Comparison of ENCODE assay signal across 14 cellular contexts in genomic region chr22:32407332-32407731, GRCh38. TPM values are rescaled to one million over a fixed set of nuclear protein-coding genes. Genes with fewer than 3 reads are reported as not detected.
DNase-seq lines count a peak whose midpoint lies in the region; ATAC-seq and TF ChIP-seq lines count a peak whose summit lies in the region.
"Had no signal": no experiment of that assay in that cellular context is flagged by ENCODE, and none has a peak within 500 bp of the region (broad histone marks: within the 10 kb centered on the region; RNA-seq: fewer than 3 reads in every experiment).

No MANE protein-coding gene starts in this region.

- H3K36me3 Mint-ChIP-seq in natural killer cell treated with Interleukin-12 subunit alpha and Interleukin-12 subunit beta and Interleukin-15 and Interleukin-18, amount 100 ng/mL, for 72 hours, result peaks cover 44% of the 10 kb centered on the region
- H3K36me3 Mint-ChIP-seq in natural killer cell, result no peaks in the 10 kb centered on the region
- peaks cover 80% of the 10 kb centered on the region for H3K36me3 Mint-ChIP-seq in activated B cell treated with CpG ODN at 0.5 μM for 24 hours (ENCODE audit: low read depth)

- peaks cover 23 to 35% of the 10 kb centered on the region in 2 donors for H3K4me1 Mint-ChIP-seq in natural killer cell treated with Interleukin-12 subunit alpha and Interleukin-12 subunit beta and Interleukin-15 and Interleukin-18, amount 100 ng/mL, for 72 hours (ENCODE audit: low read depth in 2 of 2)
- peaks cover 37 to 45% of the 10 kb centered on the region in 2 donors for H3K4me1 Mint-ChIP-seq in natural killer cell
- peaks cover 59% of the 10 kb centered on the region for H3K4me1 Mint-ChIP-seq in activated B cell treated with CpG ODN at 0.5 μM for 24 hours

- intact Hi-C loops in natural killer cell (cut with micrococcal nuclease) (no loop called here), activated B cell treated with CpG ODN at 0.5 μM for 24 hours (cut with micrococcal nuclease) (loop anchor here (1.0 to 5.0 kb wide), 3 partner anchors 68 to 865 kb away; no protein-coding TSS in a partner anchor)

- no peaks in the 10 kb centered on the region for H3K27me3 Mint-ChIP-seq in natural killer cell treated with Interleukin-12 subunit alpha and Interleukin-12 subunit beta and Interleukin-15 and Interleukin-18, amount 100 ng/mL, for 72 hours
- no peaks in the 10 kb centered on the region for H3K27me3 Mint-ChIP-seq in natural killer cell (ENCODE audit: low read depth in 2 of 2)
- no peaks in the 10 kb centered on the region for H3K27me3 Mint-ChIP-seq in activated B cell treated with CpG ODN at 0.5 μM for 24 hours

- no peak overlapping the region for H3K27ac Mint-ChIP-seq in natural killer cell treated with Interleukin-12 subunit alpha and Interleukin-12 subunit beta and Interleukin-15 and Interleukin-18, amount 100 ng/mL, for 72 hours
- no peak overlapping the region for H3K27ac Mint-ChIP-seq in natural killer cell
- H3K27ac Mint-ChIP-seq in activated B cell treated with CpG ODN at 0.5 μM for 24 hours, result peak overlapping the region; percentile 84

- H3K9me3 Mint-ChIP-seq in natural killer cell treated with Interleukin-12 subunit alpha and Interleukin-12 subunit beta and Interleukin-15 and Interleukin-18, amount 100 ng/mL, for 72 hours, result no peaks in the 10 kb centered on the region
- H3K9me3 Mint-ChIP-seq in natural killer cell, result no peaks in the 10 kb centered on the region
- no peaks in the 10 kb centered on the region for H3K9me3 Mint-ChIP-seq in activated B cell treated with CpG ODN at 0.5 μM for 24 hours

- no peak overlapping the region for H3K27ac ChIP-seq in effector memory CD4-positive, alpha-beta T cell (ENCODE audit: insufficient read depth, low read length, poor library complexity, severe bottlenecking)

- TF ChIP-seq CTCF in natural killer cell (IDR thresholded peaks at IDR 0.05) (no peak), activated B cell treated with CpG ODN at 0.5 μM for 24 hours (IDR thresholded peaks at IDR 0.05) (no peak)

- H3K4me1 ChIP-seq in effector memory CD4-positive, alpha-beta T cell (ENCODE audit: control insufficient read depth, insufficient read depth, low read length, poor library complexity, severe bottlenecking), result peaks cover 10% of the 10 kb centered on the region

- CTCF ChIA-PET in activated B cell treated with CpG ODN at 0.5 μM for 24 hours (lab: Charles Lee), result no interaction called here

- H3K36me3 ChIP-seq in effector memory CD4-positive, alpha-beta T cell (ENCODE audit: control insufficient read depth, insufficient read depth, low read length), result peaks cover 40% of the 10 kb centered on the region

- no peak for ATAC-seq in natural killer cell treated with Interleukin-12 subunit alpha and Interleukin-12 subunit beta and Interleukin-15 and Interleukin-18, amount 100 ng/mL, for 72 hours
- ATAC-seq in natural killer cell (no peak), HG03139 (IDR thresholded peaks at IDR 0.05; ENCODE audit: unreplicated experiment) (peak; percentile 49), activated B cell treated with CpG ODN at 0.5 μM for 24 hours (ENCODE audit: low read depth) (peak; percentile 78)

- no peak overlapping the region for H3K4me3 ChIP-seq in effector memory CD4-positive, alpha-beta T cell (ENCODE audit: insufficient read depth, low read depth, low read length, poor library complexity, severe bottlenecking)

- POLR2A ChIA-PET in activated B cell treated with CpG ODN at 0.5 μM for 24 hours (lab: Charles Lee), result no interaction called here

- H3K9me3 ChIP-seq in effector memory CD4-positive, alpha-beta T cell (ENCODE audit: control insufficient read depth, low read length), result no peaks in the 10 kb centered on the region

- H3K27me3 ChIP-seq in effector memory CD4-positive, alpha-beta T cell (replicated peaks; ENCODE audit: control insufficient read depth, insufficient read depth, low read length, poor library complexity, severe bottlenecking), result no peaks in the 10 kb centered on the region

- DNase-seq in natural killer cell treated with Interleukin-12 subunit alpha and Interleukin-12 subunit beta and Interleukin-15 and Interleukin-18, amount 100 ng/mL, for 72 hours (ENCODE audit: low spot score), result no peak
- DNase-seq in natural killer cell, result no peak
- no peak for DNase-seq in activated B cell treated with CpG ODN at 0.5 μM for 24 hours
- DNase-seq in effector memory CD4-positive, alpha-beta T cell, result no peak
- DNase-seq in SHP77 treated with DMSO at 0.1 percent for 48 hours (lab: John Stamatoyannopoulos, UW), result no peak
- no peak for DNase-seq in mesenteric fat pad (ENCODE audit: low spot score)
- no peak for DNase-seq in SKM-1 treated with dmso at 0.1 percent for 144 hours (lab: John Stamatoyannopoulos, UW; ENCODE audit: unreplicated experiment)
- DNase-seq: activated CD4-positive, CD25-positive, alpha-beta regulatory T cell; IMR-90 had no signal

- peak overlapping the region; percentile 29 for H3K4me3 Mint-ChIP-seq in natural killer cell treated with Interleukin-12 subunit alpha and Interleukin-12 subunit beta and Interleukin-15 and Interleukin-18, amount 100 ng/mL, for 72 hours
- H3K4me3 Mint-ChIP-seq in natural killer cell (no peak overlapping the region), activated B cell treated with CpG ODN at 0.5 μM for 24 hours (peak overlapping the region; percentile 47)

RNA-seq across cellular contexts. Expression of gene RTCB, which starts 4.7 kb away (rescaled TPM):
- 100 to 1,000 TPM in 1 of 2 donors, 10 to 100 TPM in 1; 85.2 to 114 TPM for total RNA-seq in natural killer cell treated with Interleukin-12 subunit alpha and Interleukin-12 subunit beta and Interleukin-15 and Interleukin-18, amount 100 ng/mL, for 72 hours
- total RNA-seq in natural killer cell (10 to 100 TPM; 44.3 to 53.2 (median 46.6) TPM), activated B cell treated with CpG ODN at 0.5 μM for 24 hours (112 and 119 TPM in 2 replicates), mesenteric fat pad (55.1 TPM)

RNA-seq across cellular contexts. Expression of gene RFPL3, which starts 49.7 kb away (rescaled TPM):
- total RNA-seq in natural killer cell treated with Interleukin-12 subunit alpha and Interleukin-12 subunit beta and Interleukin-15 and Interleukin-18, amount 100 ng/mL, for 72 hours, result not detected
- not detected for total RNA-seq in natural killer cell
- not detected in 2 replicates for total RNA-seq in activated B cell treated with CpG ODN at 0.5 μM for 24 hours
- total RNA-seq in mesenteric fat pad, result not detected
- total RNA-seq: Daoy, dermis microvascular lymphatic vessel endothelial cell, fibroblast of villous mesenchyme, IMR-90, kidney epithelial cell had no signal

RNA-seq across cellular contexts. Expression of gene BPIFC, which starts 56.9 kb away (rescaled TPM):
- total RNA-seq in natural killer cell treated with Interleukin-12 subunit alpha and Interleukin-12 subunit beta and Interleukin-15 and Interleukin-18, amount 100 ng/mL, for 72 hours, result not detected
- total RNA-seq in natural killer cell (not detected), activated B cell treated with CpG ODN at 0.5 μM for 24 hours (not detected in 2 replicates), mesenteric fat pad (not detected)
- total RNA-seq: dermis microvascular lymphatic vessel endothelial cell, fibroblast of villous mesenchyme, IMR-90, kidney epithelial cell had no signal

Comparison
In these comparisons a context has a peak if more than half of its experiments do, and no peak if none do; other contexts are left out.
1. ATAC-seq: peak in HG03139 (single experiment) and activated B cell treated with CpG ODN at 0.5 μM for 24 hours (single experiment); none in natural killer cell treated with Interleukin-12 subunit alpha and Interleukin-12 subunit beta and Interleukin-15 and Interleukin-18, amount 100 ng/mL, for 72 hours (0 of 2) and natural killer cell (0 of 3).